ENCODE assay signal across 17 cellular contexts in the genomic region with DNA sequence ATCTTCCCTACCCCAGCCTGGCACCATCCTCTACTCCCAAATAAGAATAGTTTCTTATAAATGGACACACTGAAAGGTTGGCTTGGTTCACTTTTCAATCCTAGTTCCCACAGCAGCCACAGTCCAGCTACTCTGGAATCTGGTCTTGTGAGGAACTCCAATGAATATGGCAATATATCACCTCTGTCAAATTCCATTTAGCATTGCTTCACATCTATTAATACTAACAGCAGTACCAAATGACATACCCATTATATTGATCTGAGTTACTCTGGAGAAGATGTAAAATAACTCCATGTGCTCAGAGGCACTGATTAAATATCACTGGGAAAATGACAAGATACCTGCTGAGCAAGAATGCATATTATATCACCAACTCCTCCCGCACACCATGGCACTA. TPM values are rescaled to one million over a fixed set of nuclear protein-coding genes. Genes with fewer than 3 reads are reported as not detected.
DNase-seq lines count a peak whose midpoint lies in the region; TF ChIP-seq lines count a peak whose summit lies in the region.
"Had no signal": no experiment of that assay in that cellular context is flagged by ENCODE, and none has a peak within 500 bp of the region (broad histone marks: within the 10 kb centered on the region; RNA-seq: fewer than 3 reads in every experiment).

No MANE protein-coding gene starts in this region.

- DNase-seq in medulla oblongata (ENCODE audit: extremely low spot score) = peak; percentile 9
- peak; percentile 11 for DNase-seq in renal cortical epithelial cell (ENCODE audit: low read depth)
- no peak for DNase-seq in NCI-H510A (lab: John Stamatoyannopoulos, UW)
- DNase-seq in kidney glomerular epithelial cell (lab: John Stamatoyannopoulos, UW) = no peak
- DNase-seq in superior temporal gyrus (ENCODE audit: extremely low spot score) = no peak
- no peak for DNase-seq in RKO (ENCODE audit: low spot score)
- DNase-seq: 8988T; ACHN; C1 segment of cervical spinal cord; Calu3; CD4-positive, alpha-beta memory T cell; COR-L47; DMS53; DMS79 treated with DMSO at 0.1 percent for 48 hours; GF-D8; H9 had no signal

- no peak for TF ChIP-seq RAD21 in Ishikawa (IDR thresholded peaks at IDR 0.05; ENCODE audit: low read depth)

- TF ChIP-seq EP300 in Ishikawa (IDR thresholded peaks at IDR 0.05; ENCODE audit: borderline replicate concordance) = peak; percentile 60; the same call in 1 of the 2 replicates

TF ChIP-seq in Ishikawa, 13 proteins besides CTCF, POLR2A, EP300 and RAD21:
- TF ChIP-seq CEBPB (IDR thresholded peaks at IDR 0.05) (peak; percentile 44), REST (IDR thresholded peaks at IDR 0.05; ENCODE audit: low read depth) (no peak), FOXM1 (IDR thresholded peaks at IDR 0.05; ENCODE audit: borderline replicate concordance, low read depth) (peak; percentile 37; the same call in 1 of the 2 replicates), ZBTB7A (IDR thresholded peaks at IDR 0.05; ENCODE audit: low read depth) (no peak), YY1 (IDR thresholded peaks at IDR 0.05; ENCODE audit: low read depth) (no peak), TAF1 (IDR thresholded peaks at IDR 0.05; ENCODE audit: low read depth) (no peak), TEAD4 (IDR thresholded peaks at IDR 0.05) (peak; percentile 47; the same call in 1 of the 2 replicates), TCF12 (IDR thresholded peaks at IDR 0.05; ENCODE audit: low read depth) (0 out of 2 replicates have a peak, but pooled peaks have one; percentile 17), NFIC (IDR thresholded peaks at IDR 0.05) (no peak), CREB1 (IDR thresholded peaks at IDR 0.05; ENCODE audit: low read depth) (no peak), EGR1 (IDR thresholded peaks at IDR 0.05) (no peak)
- TF ChIP-seq, protein P1, sequence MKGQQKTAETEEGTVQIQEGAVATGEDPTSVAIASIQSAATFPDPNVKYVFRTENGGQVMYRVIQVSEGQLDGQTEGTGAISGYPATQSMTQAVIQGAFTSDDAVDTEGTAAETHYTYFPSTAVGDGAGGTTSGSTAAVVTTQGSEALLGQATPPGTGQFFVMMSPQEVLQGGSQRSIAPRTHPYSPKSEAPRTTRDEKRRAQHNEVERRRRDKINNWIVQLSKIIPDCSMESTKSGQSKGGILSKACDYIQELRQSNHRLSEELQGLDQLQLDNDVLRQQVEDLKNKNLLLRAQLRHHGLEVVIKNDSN (IDR thresholded peaks at IDR 0.05) = no peak
- TF ChIP-seq, protein P2, sequence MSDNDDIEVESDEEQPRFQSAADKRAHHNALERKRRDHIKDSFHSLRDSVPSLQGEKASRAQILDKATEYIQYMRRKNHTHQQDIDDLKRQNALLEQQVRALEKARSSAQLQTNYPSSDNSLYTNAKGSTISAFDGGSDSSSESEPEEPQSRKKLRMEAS (IDR thresholded peaks at IDR 0.05) = no peak

RNA-seq across cellular contexts. Expression of gene OPHN1, which starts 8.6 kb away (rescaled TPM):
- total RNA-seq in renal cortical epithelial cell = 12.5 and 13.9 TPM in 2 replicates

Comparison
In these comparisons a context has a peak if more than half of its experiments do, and no peak if none do; other contexts are left out.
1. DNase-seq: peak in medulla oblongata (single experiment) and renal cortical epithelial cell (single experiment); none in NCI-H510A (single experiment), kidney glomerular epithelial cell (single experiment), superior temporal gyrus (single experiment) and RKO (single experiment).